24 cellular contexts compared by ENCODE assay signal in the genomic region with DNA sequence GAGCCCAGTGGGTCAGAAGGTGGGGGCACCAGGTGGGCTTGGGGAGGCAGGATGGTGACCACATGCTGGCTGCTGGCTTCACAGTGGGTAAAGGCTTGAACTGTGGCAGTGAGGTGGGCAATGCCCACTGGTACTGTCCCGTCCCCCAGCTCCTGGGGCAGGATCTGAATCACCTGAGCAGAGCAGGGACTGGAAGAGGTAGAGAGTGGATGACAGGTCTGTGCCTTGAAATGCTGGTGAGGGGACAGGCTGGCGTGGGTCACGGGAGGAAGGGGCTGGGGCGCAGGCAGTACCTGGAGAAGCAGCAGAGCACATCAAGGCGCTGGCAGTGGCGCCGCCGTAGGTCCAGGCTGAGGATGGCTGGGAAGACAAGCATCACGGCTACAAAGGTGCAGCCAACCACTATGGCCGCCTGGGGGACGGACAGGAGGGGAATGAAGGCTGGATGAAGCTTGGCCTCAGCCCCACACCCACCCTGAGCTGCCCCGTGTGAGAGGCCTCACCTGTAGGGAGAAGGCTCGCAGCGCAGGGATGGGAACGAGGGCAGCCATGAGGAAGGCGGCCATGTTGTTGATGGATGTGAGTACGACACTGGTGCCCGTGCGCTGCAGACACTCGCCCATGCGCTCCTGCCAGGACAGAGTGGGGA. TPM values are rescaled to one million over a fixed set of nuclear protein-coding genes. Genes with fewer than 3 reads are reported as not detected.
DNase-seq lines count a peak whose midpoint lies in the region; ATAC-seq, FAIRE-seq and TF ChIP-seq lines count a peak whose summit lies in the region.
"Had no signal": no experiment of that assay in that cellular context is flagged by ENCODE, and none has a peak within 500 bp of the region (broad histone marks: within the 10 kb centered on the region; RNA-seq: fewer than 3 reads in every experiment).

No MANE protein-coding gene starts in this region.

- H3K79me1 ChIP-seq in neuronal stem cell (ENCODE audit: low read depth, low read length), result no peaks in the 10 kb centered on the region

- no peak for FAIRE-seq in H54 (lab: Jason Lieb, UNC)
- FAIRE-seq: G401.6, GM12892 had no signal

- H3K4me2 ChIP-seq in neuronal stem cell (ENCODE audit: insufficient read depth, low read length, poor library complexity, severe bottlenecking), result no peak overlapping the region

- H3K27me3 ChIP-seq in neuronal stem cell (ENCODE audit: control insufficient read depth in 3 of 3, insufficient read depth in 3 of 3, low read depth in 1 of 3, low read length in 3 of 3) (no peaks in the 10 kb centered on the region), ascending aorta (no peaks in the 10 kb centered on the region)

- intact Hi-C loops in ascending aorta (cut with DNase I), result no loop called here

- H3K9ac ChIP-seq in neuronal stem cell (ENCODE audit: low read depth, low read length, poor library complexity), result no peak overlapping the region
- H3K9ac ChIP-seq: GM23248 had no signal

- no CpG with 5 or more reads among the region's 21 CpGs for WGBS in neuronal stem cell (ENCODE audit: extremely low coverage in 2 of 2, insufficient read length in 2 of 2, insufficient replicate concordance in 1 of 2), 2 donors

- peaks cover 13% of the 10 kb centered on the region for H3K4me1 Mint-ChIP-seq in WTC11
- peaks cover 2% of the 10 kb centered on the region for H3K4me1 Mint-ChIP-seq in glutamatergic neuron (ENCODE audit: low read depth, unreplicated experiment)
- H3K4me1 Mint-ChIP-seq: CD8-positive, alpha-beta memory T cell had no signal

- H3K36me3 Mint-ChIP-seq in WTC11 (no peaks in the 10 kb centered on the region), glutamatergic neuron (ENCODE audit: unreplicated experiment) (no peaks in the 10 kb centered on the region)
- H3K36me3 Mint-ChIP-seq: CD8-positive, alpha-beta memory T cell had no signal

- POLR2A ChIA-PET in WTC11 (lab: Charles Lee), result interaction anchor here (0.6 kb wide), 1 partner anchor 183 kb away, joined by 3 read pairs; a partner anchor contains a TSS

- H4K91ac ChIP-seq in neuronal stem cell (ENCODE audit: low read depth, low read length, poor library complexity), result peak overlapping the region; percentile 68

- no peak overlapping the region for H3K4me3 Mint-ChIP-seq in WTC11
- no peak overlapping the region for H3K4me3 Mint-ChIP-seq in glutamatergic neuron (ENCODE audit: unreplicated experiment)

- no peak for TF ChIP-seq POLR2A in H54 (IDR thresholded peaks at IDR 0.05; ENCODE audit: low read depth, low read length)

- H3K4me1 ChIP-seq in neuronal stem cell (ENCODE audit: control insufficient read depth in 2 of 2, insufficient read depth in 1 of 2, low read depth in 1 of 2, low read length in 2 of 2), result peaks cover 0 to 3% of the 10 kb centered on the region in 2 donors
- no peaks in the 10 kb centered on the region for H3K4me1 ChIP-seq in ascending aorta

- H2AK5ac ChIP-seq in neuronal stem cell (ENCODE audit: low read depth, low read length), result peak overlapping the region; percentile 77

- DNase-seq in D341Med (ENCODE audit: low spot score), result peak; percentile 10
- no peak for DNase-seq in WTC11 (ENCODE audit: low spot score)
- DNase-seq in glutamatergic neuron, result peak; percentile 10
- DNase-seq in neuronal stem cell (ENCODE audit: low spot score), result no peak
- DNase-seq in H54 (ENCODE audit: insufficient read length, low spot score), result no peak
- DNase-seq in foreskin melanocyte, result no peak
- DNase-seq in ascending aorta (ENCODE audit: low spot score in 2 of 2), result no peak
- DNase-seq: Calu3; CD8-positive, alpha-beta memory T cell; GM23248; Karpas-422; MV-4-11; NCI-H1417 treated with DMSO at 0.1 percent for 48 hours; NCI-H187; NCI-H446; OCI-M1 had no signal

- peak overlapping the region; percentile 22 for H2BK15ac ChIP-seq in neuronal stem cell (ENCODE audit: low read length)

- no peak for TF ChIP-seq CTCF in WTC11 (IDR thresholded peaks at IDR 0.05)
- no peak for TF ChIP-seq CTCF in glutamatergic neuron (IDR thresholded peaks at IDR 0.05; ENCODE audit: partially characterized antibody, unreplicated experiment)
- TF ChIP-seq CTCF in ascending aorta (IDR thresholded peaks at IDR 0.05), result no peak

- ATAC-seq in WTC11 (peak; percentile 11), GM21619 (IDR thresholded peaks at IDR 0.05; ENCODE audit: unreplicated experiment) (no peak)
- ATAC-seq: Right ventricle myocardium inferior had no signal

- H4K8ac ChIP-seq in neuronal stem cell (ENCODE audit: low read depth, low read length), result no peak overlapping the region

- peak overlapping the region; percentile 78 for H3K23ac ChIP-seq in neuronal stem cell (ENCODE audit: low read depth, low read length, poor library complexity)

- peak overlapping the region; percentile 65 for H3K18ac ChIP-seq in neuronal stem cell (ENCODE audit: low read length)

- CTCF ChIA-PET in WTC11 (lab: Charles Lee), result interaction anchor here (0.8 to 3.6 kb wide), 11 partner anchors 8 to 472 kb away, joined by 3 to 15 read pairs (median 6); a partner anchor contains a TSS

- H3K4me3 ChIP-seq in neuronal stem cell (ENCODE audit: low read length in 2 of 2), result no peak overlapping the region
- no peak overlapping the region for H3K4me3 ChIP-seq in ascending aorta
- H3K4me3 ChIP-seq: GM23248 had no signal

- peak overlapping the region; percentile 34 for H2BK120ac ChIP-seq in neuronal stem cell (ENCODE audit: low read depth, low read length)

- peak overlapping the region; percentile 33 for H3K14ac ChIP-seq in neuronal stem cell (ENCODE audit: low read length)

- no peak overlapping the region for H3K27ac ChIP-seq in neuronal stem cell (replicated peaks; ENCODE audit: low read length)
- H3K27ac ChIP-seq in ascending aorta, result no peak overlapping the region
- H3K27ac ChIP-seq: C4-2B, GM23248 had no signal

- H3K36me3 ChIP-seq in neuronal stem cell (replicated peaks in 1 of 2; ENCODE audit: control insufficient read depth in 2 of 2, insufficient read depth in 2 of 2, low read length in 2 of 2) (no peaks in the 10 kb centered on the region), ascending aorta (no peaks in the 10 kb centered on the region)

- H3K9me3 Mint-ChIP-seq in WTC11 (no peaks in the 10 kb centered on the region), glutamatergic neuron (ENCODE audit: unreplicated experiment) (peaks cover under 1% of the 10 kb centered on the region)
- H3K9me3 Mint-ChIP-seq: CD8-positive, alpha-beta memory T cell had no signal

- peak overlapping the region; percentile 68 for H2BK12ac ChIP-seq in neuronal stem cell (ENCODE audit: low read length)

- H3K27me3 Mint-ChIP-seq in WTC11 (ENCODE audit: low read depth) (no peaks in the 10 kb centered on the region), glutamatergic neuron (ENCODE audit: unreplicated experiment) (peaks cover 3% of the 10 kb centered on the region)
- H3K27me3 Mint-ChIP-seq: CD8-positive, alpha-beta memory T cell had no signal

- H3K9me3 ChIP-seq in neuronal stem cell (replicated peaks in 1 of 2; ENCODE audit: control insufficient read depth in 2 of 2, insufficient read depth in 1 of 2, low read depth in 1 of 2, low read length in 2 of 2) (peaks cover 0 to 11% of the 10 kb centered on the region in 2 donors), ascending aorta (no peaks in the 10 kb centered on the region)

- no peak overlapping the region for H2BK5ac ChIP-seq in neuronal stem cell (ENCODE audit: low read length)

- peak overlapping the region; percentile 57; the same call in 1 of the 2 replicates for H3K27ac Mint-ChIP-seq in WTC11
- H3K27ac Mint-ChIP-seq in glutamatergic neuron (ENCODE audit: unreplicated experiment), result no peak overlapping the region

- H3K4ac ChIP-seq in neuronal stem cell (ENCODE audit: low read length), result peak overlapping the region; percentile 90

- H2AFZ ChIP-seq in neuronal stem cell (ENCODE audit: low read length), result no peak overlapping the region
- H2AFZ ChIP-seq: GM23248 had no signal

TF ChIP-seq in WTC11, 78 proteins besides CTCF, POLR2A, EP300 and RAD21 (continues in another document):
- TF ChIP-seq, protein P1, sequence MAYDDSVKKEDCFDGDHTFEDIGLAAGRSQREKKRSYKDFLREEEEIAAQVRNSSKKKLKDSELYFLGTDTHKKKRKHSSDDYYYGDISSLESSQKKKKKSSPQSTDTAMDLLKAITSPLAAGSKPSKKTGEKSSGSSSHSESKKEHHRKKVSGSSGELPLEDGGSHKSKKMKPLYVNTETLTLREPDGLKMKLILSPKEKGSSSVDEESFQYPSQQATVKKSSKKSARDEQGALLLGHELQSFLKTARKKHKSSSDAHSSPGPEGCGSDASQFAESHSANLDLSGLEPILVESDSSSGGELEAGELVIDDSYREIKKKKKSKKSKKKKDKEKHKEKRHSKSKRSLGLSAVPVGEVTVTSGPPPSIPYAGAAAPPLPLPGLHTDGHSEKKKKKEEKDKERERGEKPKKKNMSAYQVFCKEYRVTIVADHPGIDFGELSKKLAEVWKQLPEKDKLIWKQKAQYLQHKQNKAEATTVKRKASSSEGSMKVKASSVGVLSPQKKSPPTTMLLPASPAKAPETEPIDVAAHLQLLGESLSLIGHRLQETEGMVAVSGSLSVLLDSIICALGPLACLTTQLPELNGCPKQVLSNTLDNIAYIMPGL (CRISPR knock-in tag; IDR thresholded peaks at IDR 0.05), result no peak

RNA-seq across cellular contexts. Expression of a gene that starts 14.9 kb away (rescaled TPM):
- total RNA-seq in WTC11 (2021) (0.71 to 1.1 TPM (median 0.96 TPM) in 3 replicates), glutamatergic neuron (ENCODE audit: unreplicated experiment) (20.3 TPM), ascending aorta (not detected)
- polyA plus RNA-seq in neuronal stem cell (2013, experiment 1 of 2), result 0.32 TPM
- 0.29 TPM for polyA plus RNA-seq in neuronal stem cell (2013, experiment 2 of 2)
- total RNA-seq: A172, M059J had no signal
- polyA plus RNA-seq: CD8-positive, alpha-beta memory T cell had no signal

RNA-seq across cellular contexts. Expression of a gene that starts 19.8 kb away (rescaled TPM):
- total RNA-seq in WTC11 (2021) (1.7 to 2.0 TPM (median 1.8 TPM) in 3 replicates), glutamatergic neuron (ENCODE audit: unreplicated experiment) (5.9 TPM), ascending aorta (15.1 TPM)
- polyA plus RNA-seq in neuronal stem cell (2013, experiment 1 of 2), result 2.2 TPM
- polyA plus RNA-seq in neuronal stem cell (2013, experiment 2 of 2), result 2.0 TPM

RNA-seq across cellular contexts. Expression of a gene that starts 21.0 kb away (rescaled TPM):
- total RNA-seq in WTC11 (2021) (0.31 to 0.62 TPM (median 0.57 TPM) in 3 replicates), glutamatergic neuron (ENCODE audit: unreplicated experiment) (not detected), ascending aorta (not detected)
- polyA plus RNA-seq in neuronal stem cell (2013, experiment 1 of 2), result not detected
- polyA plus RNA-seq in neuronal stem cell (2013, experiment 2 of 2), result not detected
- total RNA-seq: A172, Daoy, GM23248 had no signal
- polyA plus RNA-seq: CD8-positive, alpha-beta memory T cell had no signal

RNA-seq across cellular contexts. Expression of a gene that starts 27.9 kb away (rescaled TPM):
- total RNA-seq in WTC11 (2021) (10.1 to 16.4 TPM (median 12.0 TPM) in 3 replicates), glutamatergic neuron (ENCODE audit: unreplicated experiment) (89.3 TPM), ascending aorta (107 TPM)
- 8.3 TPM for polyA plus RNA-seq in neuronal stem cell (2013, experiment 1 of 2)
- polyA plus RNA-seq in neuronal stem cell (2013, experiment 2 of 2), result 7.4 TPM

RNA-seq across cellular contexts. Expression of a gene that starts 40.2 kb away (rescaled TPM):
- 1.6 to 1.7 TPM (median 1.6 TPM) in 3 replicates for total RNA-seq in WTC11 (2021)
- 0.88 TPM for total RNA-seq in glutamatergic neuron (ENCODE audit: unreplicated experiment)
- 2.1 TPM for polyA plus RNA-seq in neuronal stem cell (2013, experiment 1 of 2)
- polyA plus RNA-seq in neuronal stem cell (2013, experiment 2 of 2), result 1.9 TPM
- total RNA-seq in ascending aorta, result not detected
- total RNA-seq: Daoy, Right ventricle myocardium inferior had no signal

Comparison
In these comparisons a context has a peak if more than half of its experiments do, and no peak if none do; other contexts are left out.
1. DNase-seq: peak in D341Med (single experiment) and glutamatergic neuron (single experiment); none in WTC11 (single experiment), neuronal stem cell (single experiment), H54 (single experiment), foreskin melanocyte (single experiment) and ascending aorta (0 of 2).
2. RNA of a gene that starts 14.9 kb away (total RNA-seq): 20.3 TPM in glutamatergic neuron (single experiment); 0.71 to 1.1 TPM in WTC11 and not detected in ascending aorta (single experiment); every median in the first group is over 10 times any median in the second.